ENCODE assay signal across 12 cellular contexts in genomic region chr22:31734512-31734911, GRCh38. TPM values are rescaled to one million over a fixed set of nuclear protein-coding genes. Genes with fewer than 3 reads are reported as not detected.
DNase-seq lines count a peak whose midpoint lies in the region; ATAC-seq and TF ChIP-seq lines count a peak whose summit lies in the region.
"Had no signal": no experiment of that assay in that cellular context is flagged by ENCODE, and none has a peak within 500 bp of the region (broad histone marks: within the 10 kb centered on the region; RNA-seq: fewer than 3 reads in every experiment).

No MANE protein-coding gene starts in this region.

- no peaks in the 10 kb centered on the region for H3K27me3 ChIP-seq in MG63

- no peaks in the 10 kb centered on the region for H3K9me3 ChIP-seq in MG63
- no peaks in the 10 kb centered on the region for H3K9me3 ChIP-seq in mucosa of descending colon

- H3K4me3 ChIP-seq in MG63 (no peak overlapping the region), choroid plexus epithelial cell (ENCODE audit: low read depth, low read length) (no peak overlapping the region), mucosa of descending colon (no peak overlapping the region)

- no peak for TF ChIP-seq CTCF in choroid plexus epithelial cell (conservative IDR thresholded peaks at IDR 0.05; ENCODE audit: low read depth, low read length)
- no peak for TF ChIP-seq CTCF in mucosa of descending colon (IDR thresholded peaks at IDR 0.05)

- H3K36me3 ChIP-seq in MG63 (peaks cover 43% of the 10 kb centered on the region), mucosa of descending colon (ENCODE audit: low read depth) (no peaks in the 10 kb centered on the region)

- peak; percentile 9 for ATAC-seq in mucosa of descending colon

- H3K4me1 ChIP-seq in mucosa of descending colon (ENCODE audit: low read depth) = peaks cover 13% of the 10 kb centered on the region

- peak; percentile 58 for DNase-seq in AG20443 (ENCODE audit: low spot score)
- peak; percentile 15 for DNase-seq in MG63
- DNase-seq in choroid plexus epithelial cell (ENCODE audit: low read depth) = peak; percentile 87
- no peak for DNase-seq in mucosa of descending colon
- DNase-seq in DMS 273 treated with DMSO at 0.1 percent for 48 hours (lab: John Stamatoyannopoulos, UW) = no peak
- DNase-seq in NCI-H1694 (lab: John Stamatoyannopoulos, UW) = no peak
- no peak for DNase-seq in DMS153 (lab: John Stamatoyannopoulos, UW)
- no peak for DNase-seq in NCI-H128 (lab: John Stamatoyannopoulos, UW; ENCODE audit: unreplicated experiment)
- DNase-seq: activated CD4-positive, alpha-beta T cell treated with anti-CD3 and anti-CD28 coated beads, Interleukin-2, amount 50 U/mL, for 4 hours; activated effector memory CD4-positive, alpha-beta T cell treated with anti-CD3 and anti-CD28 coated beads, Interleukin-2, amount 50 U/mL, for 16 hours; CD4-positive, alpha-beta memory T cell; NCI-H146 had no signal

- intact Hi-C loops in mucosa of descending colon (cut with DNase I, micrococcal nuclease) = no loop called here

RNA-seq across cellular contexts. Expression of gene PRR14L, which starts 15.4 kb away (rescaled TPM):
- 0.69 and 3.5 TPM in 2 replicates for total RNA-seq in MG63 (2014; rRNA removed; shearing (Covaris generic); ENCODE audit: low replicate concordance)
- 10 to 100 TPM; 61.7 to 64.6 (median 63.5) TPM for total RNA-seq in mucosa of descending colon

RNA-seq across cellular contexts. Expression of gene DEPDC5, which starts 19.3 kb away (rescaled TPM):
- total RNA-seq in MG63 (2014; rRNA removed; shearing (Covaris generic); ENCODE audit: low replicate concordance) = 7.5 and 19.8 TPM in 2 replicates
- total RNA-seq in mucosa of descending colon = 10 to 100 TPM; 48.7 to 53.1 (median 49.5) TPM

Comparison
In these comparisons a context has a peak if more than half of its experiments do, and no peak if none do; other contexts are left out.
1. DNase-seq: peak in AG20443 (single experiment), MG63 (single experiment) and choroid plexus epithelial cell (single experiment); none in mucosa of descending colon (0 of 3), DMS 273 treated with DMSO at 0.1 percent for 48 hours (single experiment), NCI-H1694 (single experiment), DMS153 (single experiment) and NCI-H128 (single experiment).
2. RNA of gene PRR14L, which starts 15.4 kb away (total RNA-seq): 61.7 to 64.6 TPM in mucosa of descending colon; 0.69 to 3.5 TPM in MG63; every median in the first group is over 10 times any median in the second.